ENCODE assay signal across 8 cellular contexts in genomic region chr21:6556516-6556915, GRCh38.
A peak's percentile ranks its signal among the peaks of the same experiment; 100 is the strongest.
DNase-seq lines count a peak whose midpoint lies in the region; ATAC-seq lines count a peak whose summit lies in the region.
"Not testable (repeated sequence)": the region's sequence is repeated elsewhere in the genome, so short reads cannot be mapped to it uniquely, and the experiment has no call there.

No MANE protein-coding gene starts in this region.

- not testable (repeated sequence) for H3K4me1 Mint-ChIP-seq in activated T-helper 17 cell treated with anti-CD3 and anti-CD28 coated beads, Interleukin-2, amount 50 U/mL, for 72 hours; stimulated activated naive CD8-positive, alpha-beta T cell treated with anti-CD3 and anti-CD28 coated beads, Interleukin-15, amount 100 ng/mL, for 72 hours

- H3K27me3 Mint-ChIP-seq in activated T-helper 17 cell treated with anti-CD3 and anti-CD28 coated beads, Interleukin-2, amount 50 U/mL, for 72 hours; stimulated activated naive CD8-positive, alpha-beta T cell treated with anti-CD3 and anti-CD28 coated beads, Interleukin-15, amount 100 ng/mL, for 72 hours: not testable (repeated sequence)

- ATAC-seq in GM18873 (IDR thresholded peaks at IDR 0.05; ENCODE audit: low FRiP score, unreplicated experiment), result peak; percentile 49
- ATAC-seq in GM19463 (IDR thresholded peaks at IDR 0.05; ENCODE audit: unreplicated experiment), result peak; percentile 60
- ATAC-seq in GM21576 (IDR thresholded peaks at IDR 0.05; ENCODE audit: unreplicated experiment), result peak; percentile 60
- peak; percentile 70 for ATAC-seq in HG02610 (IDR thresholded peaks at IDR 0.05; ENCODE audit: unreplicated experiment)
- peak; percentile 62 for ATAC-seq in HG02870 (IDR thresholded peaks at IDR 0.05; ENCODE audit: unreplicated experiment)
- peak; percentile 50 for ATAC-seq in HG03521 (IDR thresholded peaks at IDR 0.05; ENCODE audit: unreplicated experiment)
- peak; percentile 92 for ATAC-seq in activated T-helper 17 cell treated with anti-CD3 and anti-CD28 coated beads, Interleukin-2, amount 50 U/mL, for 72 hours (replicated peaks)
- peak; percentile 67 for ATAC-seq in stimulated activated naive CD8-positive, alpha-beta T cell treated with anti-CD3 and anti-CD28 coated beads, Interleukin-15, amount 100 ng/mL, for 72 hours

- not testable (repeated sequence) for H3K9me3 Mint-ChIP-seq in activated T-helper 17 cell treated with anti-CD3 and anti-CD28 coated beads, Interleukin-2, amount 50 U/mL, for 72 hours; stimulated activated naive CD8-positive, alpha-beta T cell treated with anti-CD3 and anti-CD28 coated beads, Interleukin-15, amount 100 ng/mL, for 72 hours

- not testable (repeated sequence) for H3K4me3 Mint-ChIP-seq in activated T-helper 17 cell treated with anti-CD3 and anti-CD28 coated beads, Interleukin-2, amount 50 U/mL, for 72 hours; stimulated activated naive CD8-positive, alpha-beta T cell treated with anti-CD3 and anti-CD28 coated beads, Interleukin-15, amount 100 ng/mL, for 72 hours

- not testable (repeated sequence) for H3K27ac Mint-ChIP-seq in activated T-helper 17 cell treated with anti-CD3 and anti-CD28 coated beads, Interleukin-2, amount 50 U/mL, for 72 hours; stimulated activated naive CD8-positive, alpha-beta T cell treated with anti-CD3 and anti-CD28 coated beads, Interleukin-15, amount 100 ng/mL, for 72 hours

- not testable (repeated sequence) for DNase-seq in stimulated activated naive CD8-positive, alpha-beta T cell treated with anti-CD3 and anti-CD28 coated beads, Interleukin-15, amount 100 ng/mL, for 72 hours

- not testable (repeated sequence) for H3K36me3 Mint-ChIP-seq in activated T-helper 17 cell treated with anti-CD3 and anti-CD28 coated beads, Interleukin-2, amount 50 U/mL, for 72 hours (ENCODE audit: low read depth)
